8 cellular contexts compared by ENCODE assay signal in genomic region chr3:38366082-38366481, GRCh38.
"Had no signal": no experiment of that assay in that cellular context is flagged by ENCODE, and none has a peak within 500 bp of the region (broad histone marks: within the 10 kb centered on the region; RNA-seq: fewer than 3 reads in every experiment).

No MANE protein-coding gene starts in this region.

- H2AFZ ChIP-seq: GM23338 had no signal

- H3K4me2 ChIP-seq: GM23338 had no signal

- ATAC-seq: GM23338 had no signal

- H3K27ac ChIP-seq: HL-60 had no signal

- H3K4me3 ChIP-seq: GM23338 had no signal

- FAIRE-seq: H1, H54, HepG2 had no signal

- DNase-seq: H9, HCEC 1CT, KBM-7 had no signal
